ENCODE assay signal across 9 cellular contexts in the genomic region with DNA sequence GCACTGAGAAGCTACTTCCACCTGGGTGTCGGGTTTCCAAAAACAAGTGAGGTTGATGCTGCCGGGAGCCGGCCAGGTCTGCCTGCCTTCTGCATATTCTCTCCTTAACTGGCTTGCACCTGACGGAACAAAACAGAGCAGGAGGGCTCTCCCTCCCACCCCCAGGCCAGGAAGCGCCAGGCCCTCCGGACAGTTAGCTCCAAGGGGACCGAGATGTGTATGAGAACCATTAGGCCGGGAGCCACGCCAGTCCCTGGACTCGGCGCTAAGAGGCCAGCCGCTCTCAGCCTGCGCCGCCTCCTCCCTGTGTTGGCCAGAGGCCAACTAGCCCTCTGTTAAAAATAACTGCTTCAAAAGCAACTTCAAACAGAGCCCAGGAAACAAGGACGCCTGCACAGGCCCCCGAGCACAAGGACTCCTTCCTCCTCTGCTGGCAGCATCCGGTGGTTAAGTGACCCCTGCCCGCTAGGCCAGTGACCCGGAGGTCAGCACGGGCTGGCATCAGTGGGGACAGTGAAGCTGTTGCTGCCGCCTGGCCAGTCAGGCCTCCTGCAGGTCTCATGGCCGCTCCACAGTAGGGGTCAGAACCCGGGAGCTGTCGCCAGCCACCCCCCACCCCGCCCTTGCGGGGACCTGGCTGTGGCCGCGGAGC.
DNase-seq lines count a peak whose midpoint lies in the region; ATAC-seq and TF ChIP-seq lines count a peak whose summit lies in the region.
"Had no signal": no experiment of that assay in that cellular context is flagged by ENCODE, and none has a peak within 500 bp of the region (broad histone marks: within the 10 kb centered on the region; RNA-seq: fewer than 3 reads in every experiment).

No MANE protein-coding gene starts in this region.

- H3K9me3 ChIP-seq in HAP-1, result no peaks in the 10 kb centered on the region

- DNase-seq in HAP-1 (ENCODE audit: low spot score in 2 of 2) (peak; percentile 19 to 65), RWPE1 (ENCODE audit: low spot score) (no peak), left cardiac atrium (peak; percentile 86)
- no peak for DNase-seq in stimulated activated CD4-positive, alpha-beta T cell treated with anti-CD3 and anti-CD28 coated beads, Interleukin-12 subunit alpha, Interleukin-12 subunit beta, amount 100 ng/mL, for 4 hours
- DNase-seq in effector CD8-positive, alpha-beta T cell (lab: John Stamatoyannopoulos, UW), result no peak

- no peaks in the 10 kb centered on the region for H3K27me3 ChIP-seq in HAP-1 (ENCODE audit: low read depth)
- H3K27me3 ChIP-seq in rectal smooth muscle tissue (ENCODE audit: control insufficient read depth, insufficient read depth, low read length), result no peaks in the 10 kb centered on the region

- H3K4me3 ChIP-seq in HAP-1 (no peak overlapping the region), rectal smooth muscle tissue (ENCODE audit: low read length) (no peak overlapping the region)
- H3K4me3 ChIP-seq: SJSA1 had no signal

- no peak for TF ChIP-seq CTCF in RWPE1 (conservative IDR thresholded peaks at IDR 0.05; ENCODE audit: low read depth)

- peak; percentile 87 to 90 for ATAC-seq in left cardiac atrium
- no peak for ATAC-seq in HG02642 (IDR thresholded peaks at IDR 0.05; ENCODE audit: poor library complexity, unreplicated experiment)
- no peak for ATAC-seq in HG02981 (IDR thresholded peaks at IDR 0.05; ENCODE audit: unreplicated experiment)

- CTCF ChIA-PET in RWPE1 (lab: Yijun Ruan, JAX), result no interaction called here

- no peak overlapping the region for H3K9ac ChIP-seq in rectal smooth muscle tissue (ENCODE audit: low read length)

- intact Hi-C loops in left cardiac atrium (cut with DNase I), result no loop called here

- H3K36me3 ChIP-seq in HAP-1 (replicated peaks) (no peaks in the 10 kb centered on the region), rectal smooth muscle tissue (ENCODE audit: control insufficient read depth, insufficient read depth, low read length) (no peaks in the 10 kb centered on the region)
- H3K36me3 ChIP-seq: SJSA1 had no signal

- in situ Hi-C loops in HAP-1 (cut with MboI; ENCODE audit: low sequenced_read_pairs), result no loop called here

- H3K4me1 ChIP-seq in HAP-1, result peaks cover 18% of the 10 kb centered on the region
- H3K4me1 ChIP-seq in rectal smooth muscle tissue (ENCODE audit: control insufficient read depth, insufficient read depth, low read length), result peaks cover 10% of the 10 kb centered on the region
- H3K4me1 ChIP-seq: SJSA1 had no signal

- H3K27ac ChIP-seq in RWPE1 (0 out of 2 replicates have a peak overlapping the region, but pooled peaks have one; percentile 5), rectal smooth muscle tissue (ENCODE audit: low read depth, low read length) (peak overlapping the region; percentile 51)
- H3K27ac ChIP-seq: SJSA1 had no signal

- POLR2A ChIA-PET in RWPE1 (lab: Yijun Ruan, JAX; ENCODE audit: low non-redundant PET), result no interaction called here

Comparison
In these comparisons a context has a peak if more than half of its experiments do, and no peak if none do; other contexts are left out.
1. DNase-seq: peak in HAP-1 (2 of 2) and left cardiac atrium (single experiment); none in RWPE1 (single experiment), stimulated activated CD4-positive, alpha-beta T cell treated with anti-CD3 and anti-CD28 coated beads, Interleukin-12 subunit alpha, Interleukin-12 subunit beta, amount 100 ng/mL, for 4 hours (single experiment) and effector CD8-positive, alpha-beta T cell (single experiment).
2. ATAC-seq: peak in left cardiac atrium (2 of 2); none in HG02642 (single experiment) and HG02981 (single experiment).